In genomic region chr6:1933292-1933691, GRCh38 we compare ENCODE assay signal across 1 cellular context.
TF ChIP-seq lines count a peak whose summit lies in the region.

No MANE protein-coding gene starts in this region.

TF ChIP-seq in GM12878, 131 proteins besides CTCF, POLR2A, EP300 and RAD21 (continued from another document):
- TF ChIP-seq RELB (IDR thresholded peaks at IDR 0.05; ENCODE audit: low read depth) (no peak), NRF1 (conservative IDR thresholded peaks at IDR 0.05; ENCODE audit: low read depth, low read length) (no peak), ETV6 (conservative IDR thresholded peaks at IDR 0.05 in 1 of 2, IDR thresholded peaks at IDR 0.05 in 1 of 2; ENCODE audit: borderline replicate concordance in 1 of 2, low read depth in 1 of 2) (no peak), HDGF (IDR thresholded peaks at IDR 0.05) (no peak), SP1 (IDR thresholded peaks at IDR 0.05; ENCODE audit: low read depth, low read length) (no peak)
